Comparison of ENCODE assay signal across 9 cellular contexts in the genomic region with DNA sequence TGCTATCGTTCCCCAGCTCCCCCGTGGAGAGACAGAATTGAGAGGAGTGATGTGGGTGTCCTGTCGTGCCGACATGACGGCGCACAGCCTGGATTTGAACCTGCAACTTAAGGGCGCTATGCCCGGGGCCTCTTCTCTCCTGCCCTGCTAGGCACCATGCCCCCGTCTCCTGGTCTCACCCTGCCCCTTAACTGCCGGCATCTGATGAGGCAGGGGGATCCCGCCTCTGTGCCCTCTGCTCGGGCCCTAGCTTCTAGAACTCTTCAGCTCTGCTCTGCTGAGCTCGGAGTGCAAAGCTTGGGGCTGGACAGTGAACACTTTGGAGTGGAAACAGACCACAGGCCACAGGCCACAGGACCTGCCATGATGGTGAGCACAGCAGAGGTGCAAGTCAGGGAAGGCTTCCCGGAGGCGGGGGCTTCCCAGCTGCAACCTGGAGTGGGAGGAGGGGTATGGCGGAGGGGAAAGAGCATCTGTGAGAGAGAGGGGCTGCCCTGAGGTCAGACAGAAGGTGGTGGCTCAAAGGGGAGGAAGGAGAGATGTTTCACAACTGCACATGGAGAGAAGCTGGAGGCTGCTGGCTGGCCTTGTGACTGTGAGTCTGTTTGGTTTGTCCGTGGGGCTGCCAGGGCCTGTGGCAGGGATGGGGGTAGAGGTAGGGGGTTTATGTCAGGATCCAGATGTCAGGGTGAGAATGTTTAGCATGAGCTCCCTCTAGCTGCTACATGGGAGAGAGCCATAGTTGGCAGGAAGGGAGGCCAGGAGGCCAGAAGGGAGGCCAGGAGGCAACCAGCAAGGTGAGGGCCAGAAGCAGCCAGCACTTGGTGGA.
DNase-seq lines count a peak whose midpoint lies in the region; ATAC-seq and TF ChIP-seq lines count a peak whose summit lies in the region.
"Had no signal": no experiment of that assay in that cellular context is flagged by ENCODE, and none has a peak within 500 bp of the region (broad histone marks: within the 10 kb centered on the region; RNA-seq: fewer than 3 reads in every experiment).

No MANE protein-coding gene starts in this region.

- peaks cover 16% of the 10 kb centered on the region for H3K27me3 Mint-ChIP-seq in GM23338 (ENCODE audit: insufficient read depth, low read depth, poor library complexity)

- H3K4me3 ChIP-seq in GM23338 (no peak overlapping the region), SJCRH30 (no peak overlapping the region), iPS-15b (ENCODE audit: low read depth, low read length) (no peak overlapping the region)
- H3K4me3 ChIP-seq: dorsolateral prefrontal cortex had no signal

- peaks cover 100% of the 10 kb centered on the region for H3K79me2 ChIP-seq in GM23338 (replicated peaks; ENCODE audit: insufficient read depth)

- H3K9me3 ChIP-seq in SJCRH30 (replicated peaks) (no peaks in the 10 kb centered on the region), iPS-15b (ENCODE audit: control insufficient read depth, insufficient read depth, low read length) (no peaks in the 10 kb centered on the region)

- H3F3A ChIP-seq in GM23338 (replicated peaks; ENCODE audit: low read depth) = no peaks in the 10 kb centered on the region

- H3K36me3 ChIP-seq in GM23338 (ENCODE audit: insufficient read depth) (no peaks in the 10 kb centered on the region), SJCRH30 (no peaks in the 10 kb centered on the region), iPS-15b (ENCODE audit: control insufficient read depth, insufficient read depth, low read length) (peaks cover 7% of the 10 kb centered on the region)

- ATAC-seq in GM23338 = peak; percentile 15
- no peak for ATAC-seq in GM21390 (IDR thresholded peaks at IDR 0.05; ENCODE audit: unreplicated experiment)

- peaks cover 30% of the 10 kb centered on the region for H3K36me3 Mint-ChIP-seq in GM23338 (ENCODE audit: low read depth)

- H3K4me2 ChIP-seq in GM23338 = no peak overlapping the region

- H3K27ac ChIP-seq in GM23338 (ENCODE audit: low read depth) (no peak overlapping the region), SJCRH30 (no peak overlapping the region)

- peak overlapping the region; percentile 37 for H3K9ac ChIP-seq in iPS-15b (ENCODE audit: low read depth, low read length)

- no peak overlapping the region for H2AFZ ChIP-seq in GM23338

- H4K20me1 ChIP-seq in GM23338 (replicated peaks; ENCODE audit: insufficient read depth) = peaks cover 38% of the 10 kb centered on the region

- H3K4me1 ChIP-seq in GM23338 (ENCODE audit: insufficient read depth) = peaks cover 6% of the 10 kb centered on the region
- no peaks in the 10 kb centered on the region for H3K4me1 ChIP-seq in SJCRH30
- peaks cover 2% of the 10 kb centered on the region for H3K4me1 ChIP-seq in iPS-15b (ENCODE audit: control insufficient read depth, insufficient read depth, low read length)

- H3K9me2 ChIP-seq in GM23338 (ENCODE audit: insufficient read depth) = no peaks in the 10 kb centered on the region

- peak; percentile 43 to 74 for TF ChIP-seq CTCF in GM23338 (conservative IDR thresholded peaks at IDR 0.05; ENCODE audit: low read depth in 2 of 2)

- H3K4me3 Mint-ChIP-seq in GM23338 = no peak overlapping the region

- no peak overlapping the region for H3K27ac Mint-ChIP-seq in GM23338

- no peaks in the 10 kb centered on the region; the same call in none of the 3 replicates for H3K9me3 Mint-ChIP-seq in GM23338

- H3K4me1 Mint-ChIP-seq in GM23338 = peaks cover 28% of the 10 kb centered on the region

- H3K27me3 ChIP-seq in GM23338 (ENCODE audit: insufficient read depth) = no peaks in the 10 kb centered on the region
- no peaks in the 10 kb centered on the region for H3K27me3 ChIP-seq in SJCRH30
- no peaks in the 10 kb centered on the region for H3K27me3 ChIP-seq in iPS-15b (ENCODE audit: control insufficient read depth, insufficient read depth, low read length)
- H3K27me3 ChIP-seq: dorsolateral prefrontal cortex had no signal

- peak; percentile 42 for DNase-seq in CD1c-positive myeloid dendritic cell (ENCODE audit: extremely low spot score)
- peak; percentile 63 for DNase-seq in GM23338 (ENCODE audit: low spot score)
- peak; percentile 20 to 37 for DNase-seq in SJCRH30
- no peak for DNase-seq in hepatic stellate cell (ENCODE audit: low spot score)
- no peak for DNase-seq in germinal center (ENCODE audit: low spot score)
- no peak for DNase-seq in SW 1271 (lab: John Stamatoyannopoulos, UW)

TF ChIP-seq in GM23338, 12 proteins besides CTCF, POLR2A, EP300 and RAD21 (continues in another document):
- TF ChIP-seq NANOG (IDR thresholded peaks at IDR 0.05; ENCODE audit: borderline replicate concordance) (no peak), CREB1 (CRISPR knock-in tag; IDR thresholded peaks at IDR 0.05; ENCODE audit: low read depth) (no peak), ZNF331 (CRISPR knock-in tag; IDR thresholded peaks at IDR 0.05; ENCODE audit: low read depth) (no peak)
- TF ChIP-seq, protein P1, sequence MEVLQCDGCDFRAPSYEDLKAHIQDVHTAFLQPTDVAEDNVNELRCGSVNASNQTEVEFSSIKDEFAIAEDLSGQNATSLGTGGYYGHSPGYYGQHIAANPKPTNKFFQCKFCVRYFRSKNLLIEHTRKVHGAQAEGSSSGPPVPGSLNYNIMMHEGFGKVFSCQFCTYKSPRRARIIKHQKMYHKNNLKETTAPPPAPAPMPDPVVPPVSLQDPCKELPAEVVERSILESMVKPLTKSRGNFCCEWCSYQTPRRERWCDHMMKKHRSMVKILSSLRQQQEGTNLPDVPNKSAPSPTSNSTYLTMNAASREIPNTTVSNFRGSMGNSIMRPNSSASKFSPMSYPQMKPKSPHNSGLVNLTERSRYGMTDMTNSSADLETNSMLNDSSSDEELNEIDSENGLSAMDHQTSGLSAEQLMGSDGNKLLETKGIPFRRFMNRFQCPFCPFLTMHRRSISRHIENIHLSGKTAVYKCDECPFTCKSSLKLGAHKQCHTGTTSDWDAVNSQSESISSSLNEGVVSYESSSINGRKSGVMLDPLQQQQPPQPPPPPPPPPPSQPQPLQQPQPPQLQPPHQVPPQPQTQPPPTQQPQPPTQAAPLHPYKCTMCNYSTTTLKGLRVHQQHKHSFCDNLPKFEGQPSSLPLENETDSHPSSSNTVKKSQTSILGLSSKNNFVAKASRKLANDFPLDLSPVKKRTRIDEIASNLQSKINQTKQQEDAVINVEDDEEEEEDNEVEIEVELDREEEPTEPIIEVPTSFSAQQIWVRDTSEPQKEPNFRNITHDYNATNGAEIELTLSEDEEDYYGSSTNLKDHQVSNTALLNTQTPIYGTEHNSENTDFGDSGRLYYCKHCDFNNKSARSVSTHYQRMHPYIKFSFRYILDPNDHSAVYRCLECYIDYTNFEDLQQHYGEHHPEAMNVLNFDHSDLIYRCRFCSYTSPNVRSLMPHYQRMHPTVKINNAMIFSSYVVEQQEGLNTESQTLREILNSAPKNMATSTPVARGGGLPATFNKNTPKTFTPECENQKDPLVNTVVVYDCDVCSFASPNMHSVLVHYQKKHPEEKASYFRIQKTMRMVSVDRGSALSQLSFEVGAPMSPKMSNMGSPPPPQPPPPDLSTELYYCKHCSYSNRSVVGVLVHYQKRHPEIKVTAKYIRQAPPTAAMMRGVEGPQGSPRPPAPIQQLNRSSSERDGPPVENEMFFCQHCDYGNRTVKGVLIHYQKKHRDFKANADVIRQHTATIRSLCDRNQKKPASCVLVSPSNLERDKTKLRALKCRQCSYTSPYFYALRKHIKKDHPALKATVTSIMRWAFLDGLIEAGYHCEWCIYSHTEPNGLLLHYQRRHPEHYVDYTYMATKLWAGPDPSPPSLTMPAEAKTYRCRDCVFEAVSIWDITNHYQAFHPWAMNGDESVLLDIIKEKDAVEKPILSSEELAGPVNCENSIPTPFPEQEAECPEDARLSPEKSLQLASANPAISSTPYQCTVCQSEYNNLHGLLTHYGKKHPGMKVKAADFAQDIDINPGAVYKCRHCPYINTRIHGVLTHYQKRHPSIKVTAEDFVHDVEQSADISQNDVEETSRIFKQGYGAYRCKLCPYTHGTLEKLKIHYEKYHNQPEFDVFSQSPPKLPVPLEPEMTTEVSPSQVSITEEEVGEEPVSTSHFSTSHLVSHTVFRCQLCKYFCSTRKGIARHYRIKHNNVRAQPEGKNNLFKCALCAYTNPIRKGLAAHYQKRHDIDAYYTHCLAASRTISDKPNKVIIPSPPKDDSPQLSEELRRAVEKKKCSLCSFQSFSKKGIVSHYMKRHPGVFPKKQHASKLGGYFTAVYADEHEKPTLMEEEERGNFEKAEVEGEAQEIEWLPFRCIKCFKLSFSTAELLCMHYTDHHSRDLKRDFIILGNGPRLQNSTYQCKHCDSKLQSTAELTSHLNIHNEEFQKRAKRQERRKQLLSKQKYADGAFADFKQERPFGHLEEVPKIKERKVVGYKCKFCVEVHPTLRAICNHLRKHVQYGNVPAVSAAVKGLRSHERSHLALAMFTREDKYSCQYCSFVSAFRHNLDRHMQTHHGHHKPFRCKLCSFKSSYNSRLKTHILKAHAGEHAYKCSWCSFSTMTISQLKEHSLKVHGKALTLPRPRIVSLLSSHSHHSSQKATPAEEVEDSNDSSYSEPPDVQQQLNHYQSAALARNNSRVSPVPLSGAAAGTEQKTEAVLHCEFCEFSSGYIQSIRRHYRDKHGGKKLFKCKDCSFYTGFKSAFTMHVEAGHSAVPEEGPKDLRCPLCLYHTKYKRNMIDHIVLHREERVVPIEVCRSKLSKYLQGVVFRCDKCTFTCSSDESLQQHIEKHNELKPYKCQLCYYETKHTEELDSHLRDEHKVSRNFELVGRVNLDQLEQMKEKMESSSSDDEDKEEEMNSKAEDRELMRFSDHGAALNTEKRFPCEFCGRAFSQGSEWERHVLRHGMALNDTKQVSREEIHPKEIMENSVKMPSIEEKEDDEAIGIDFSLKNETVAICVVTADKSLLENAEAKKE (CRISPR knock-in tag; IDR thresholded peaks at IDR 0.05) = no peak

Comparison
In these comparisons a context has a peak if more than half of its experiments do, and no peak if none do; other contexts are left out.
1. DNase-seq: peak in CD1c-positive myeloid dendritic cell (single experiment), GM23338 (single experiment) and SJCRH30 (2 of 2); none in hepatic stellate cell (single experiment), germinal center (single experiment) and SW 1271 (0 of 2).